12 cellular contexts compared by ENCODE assay signal in the genomic region with DNA sequence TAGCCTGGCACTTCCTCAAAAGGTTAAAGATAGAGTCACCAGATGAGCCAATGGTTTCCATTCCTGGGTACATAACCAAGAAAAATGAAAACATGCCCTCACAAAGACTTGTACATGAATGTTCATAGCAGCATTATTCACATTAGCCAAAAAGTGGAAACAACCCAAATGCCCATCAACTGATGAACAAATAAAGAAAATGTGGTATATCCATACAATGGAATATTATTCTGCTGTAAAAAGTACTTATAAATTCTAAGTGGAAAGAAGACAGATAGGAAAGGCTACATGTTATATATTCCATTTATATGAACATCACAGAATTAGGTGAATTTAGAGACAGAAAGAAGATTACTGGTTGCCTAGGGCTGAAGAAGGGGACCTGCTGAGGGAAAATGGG. TPM values are rescaled to one million over a fixed set of nuclear protein-coding genes. Genes with fewer than 3 reads are reported as not detected.
"Had no signal": no experiment of that assay in that cellular context is flagged by ENCODE, and none has a peak within 500 bp of the region (broad histone marks: within the 10 kb centered on the region; RNA-seq: fewer than 3 reads in every experiment).

No MANE protein-coding gene starts in this region.

- H3K36me3 ChIP-seq: HAP-1 had no signal

- H2AFZ ChIP-seq: GM23248, GM23338 had no signal

- H3K4me2 ChIP-seq: GM23338 had no signal

- DNase-seq: GM23248, GOT3, H7, H9, HCEC 1CT, HFFc6 had no signal

- ATAC-seq: GM23338, HCT116 had no signal

- H3K4me3 ChIP-seq: GM23248, GM23338, HAP-1 had no signal

- FAIRE-seq: H1, H54 had no signal

- H3K9ac ChIP-seq: GM23248 had no signal

- H3K27ac ChIP-seq: GM23248 had no signal

- H3K9me3 ChIP-seq: HAP-1 had no signal

- H3K4me1 ChIP-seq: HAP-1 had no signal

RNA-seq across cellular contexts. Expression of a gene that starts 10.7 kb away (rescaled TPM):
- total RNA-seq: GM23248, HFFc6 had no signal
- polyA plus RNA-seq: GM23248 had no signal

RNA-seq across cellular contexts. Expression of a gene that starts 32.9 kb away (rescaled TPM):
- total RNA-seq: GM23248, GM23338, H1, H4, H7, H9, HFFc6 had no signal
- polyA plus RNA-seq: GM23248, GM23338 had no signal
